1 cellular context compared by ENCODE assay signal in the genomic region with DNA sequence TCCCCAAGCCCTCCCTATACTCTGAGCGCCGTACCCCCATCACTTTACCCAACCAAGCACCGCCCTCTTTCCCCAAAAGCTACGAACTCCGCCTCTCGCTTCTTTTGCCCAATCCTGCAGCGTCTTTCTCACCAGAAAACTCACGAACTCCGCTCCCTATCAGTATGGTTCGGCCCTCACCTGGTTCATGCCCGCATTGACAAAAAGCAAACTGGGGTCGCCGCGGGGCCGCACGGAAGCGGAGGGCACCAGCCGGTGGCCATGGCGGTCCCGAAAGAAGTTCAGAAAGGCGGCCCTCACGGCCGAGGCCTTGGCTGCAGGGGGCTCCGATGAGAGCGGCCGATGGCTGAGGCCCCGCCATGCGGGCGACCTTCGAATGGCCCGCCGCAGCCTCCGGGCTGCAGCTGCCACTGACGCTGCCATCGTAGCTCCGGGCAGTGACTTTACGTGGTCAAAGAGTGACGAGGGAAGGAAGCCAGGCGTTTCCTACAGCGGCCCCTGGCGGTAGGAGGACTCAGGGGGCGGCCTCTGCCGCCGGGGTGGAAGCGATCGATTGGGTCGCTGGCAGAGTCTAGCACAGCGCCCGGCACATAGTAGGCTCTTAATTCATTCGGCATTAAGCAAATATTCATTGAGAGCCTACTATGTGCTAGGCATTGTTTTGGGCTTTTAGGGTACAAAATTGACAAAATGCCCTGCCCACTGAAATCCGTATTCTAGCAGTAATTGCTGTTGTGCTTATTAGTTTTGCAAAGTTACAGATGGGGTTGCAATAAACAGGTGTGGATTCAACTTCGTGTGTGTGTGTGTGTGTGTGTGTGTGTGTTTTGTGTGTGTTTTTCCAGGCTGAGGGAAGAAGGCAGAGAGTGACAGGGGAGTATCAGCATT.
TF ChIP-seq lines count a peak whose summit lies in the region.

TSS of gene AARS2 (minus strand) at position 447 of the 888 bp plus-strand sequence. CDS start at position 423, 24 bp downstream.

TF ChIP-seq in HepG2, 621 proteins besides CTCF, POLR2A, EP300 and RAD21 (continued from another document and continues in another):
- TF ChIP-seq, protein P1, sequence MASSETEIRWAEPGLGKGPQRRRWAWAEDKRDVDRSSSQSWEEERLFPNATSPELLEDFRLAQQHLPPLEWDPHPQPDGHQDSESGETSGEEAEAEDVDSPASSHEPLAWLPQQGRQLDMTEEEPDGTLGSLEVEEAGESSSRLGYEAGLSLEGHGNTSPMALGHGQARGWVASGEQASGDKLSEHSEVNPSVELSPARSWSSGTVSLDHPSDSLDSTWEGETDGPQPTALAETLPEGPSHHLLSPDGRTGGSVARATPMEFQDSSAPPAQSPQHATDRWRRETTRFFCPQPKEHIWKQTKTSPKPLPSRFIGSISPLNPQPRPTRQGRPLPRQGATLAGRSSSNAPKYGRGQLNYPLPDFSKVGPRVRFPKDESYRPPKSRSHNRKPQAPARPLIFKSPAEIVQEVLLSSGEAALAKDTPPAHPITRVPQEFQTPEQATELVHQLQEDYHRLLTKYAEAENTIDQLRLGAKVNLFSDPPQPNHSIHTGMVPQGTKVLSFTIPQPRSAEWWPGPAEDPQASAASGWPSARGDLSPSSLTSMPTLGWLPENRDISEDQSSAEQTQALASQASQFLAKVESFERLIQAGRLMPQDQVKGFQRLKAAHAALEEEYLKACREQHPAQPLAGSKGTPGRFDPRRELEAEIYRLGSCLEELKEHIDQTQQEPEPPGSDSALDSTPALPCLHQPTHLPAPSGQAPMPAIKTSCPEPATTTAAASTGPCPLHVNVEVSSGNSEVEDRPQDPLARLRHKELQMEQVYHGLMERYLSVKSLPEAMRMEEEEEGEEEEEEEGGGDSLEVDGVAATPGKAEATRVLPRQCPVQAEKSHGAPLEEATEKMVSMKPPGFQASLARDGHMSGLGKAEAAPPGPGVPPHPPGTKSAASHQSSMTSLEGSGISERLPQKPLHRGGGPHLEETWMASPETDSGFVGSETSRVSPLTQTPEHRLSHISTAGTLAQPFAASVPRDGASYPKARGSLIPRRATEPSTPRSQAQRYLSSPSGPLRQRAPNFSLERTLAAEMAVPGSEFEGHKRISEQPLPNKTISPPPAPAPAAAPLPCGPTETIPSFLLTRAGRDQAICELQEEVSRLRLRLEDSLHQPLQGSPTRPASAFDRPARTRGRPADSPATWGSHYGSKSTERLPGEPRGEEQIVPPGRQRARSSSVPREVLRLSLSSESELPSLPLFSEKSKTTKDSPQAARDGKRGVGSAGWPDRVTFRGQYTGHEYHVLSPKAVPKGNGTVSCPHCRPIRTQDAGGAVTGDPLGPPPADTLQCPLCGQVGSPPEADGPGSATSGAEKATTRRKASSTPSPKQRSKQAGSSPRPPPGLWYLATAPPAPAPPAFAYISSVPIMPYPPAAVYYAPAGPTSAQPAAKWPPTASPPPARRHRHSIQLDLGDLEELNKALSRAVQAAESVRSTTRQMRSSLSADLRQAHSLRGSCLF (CRISPR knock-in tag; IDR thresholded peaks at IDR 0.05; ENCODE audit: borderline replicate concordance): peak; percentile 78; the same call in 1 of the 2 replicates
- TF ChIP-seq U2AF2 (IDR thresholded peaks at IDR 0.05; ENCODE audit: low read depth, low read length) (no peak), ZNF33A (CRISPR knock-in tag; IDR thresholded peaks at IDR 0.05; ENCODE audit: borderline replicate concordance) (peak; percentile 74; the same call in 1 of the 2 replicates), SNRNP70 (IDR thresholded peaks at IDR 0.05; ENCODE audit: low read depth, low read length) (no peak), ZNF446 (CRISPR knock-in tag; IDR thresholded peaks at IDR 0.05) (peak; percentile 74; the same call in 1 of the 2 replicates), ZNF775 (CRISPR knock-in tag; IDR thresholded peaks at IDR 0.05; ENCODE audit: borderline replicate concordance) (peak; percentile 73; the same call in 1 of the 2 replicates), ZBTB44 (CRISPR knock-in tag; IDR thresholded peaks at IDR 0.05) (peak; percentile 90; the same call in 1 of the 2 replicates), ZNF720 (CRISPR knock-in tag; IDR thresholded peaks at IDR 0.05) (no peak), ZNF556 (CRISPR knock-in tag; IDR thresholded peaks at IDR 0.05; ENCODE audit: borderline replicate concordance) (peak; percentile 99), PBX2 (CRISPR knock-in tag; IDR thresholded peaks at IDR 0.05) (0 out of 2 replicates have a peak, but pooled peaks have one; percentile 4), NRL (CRISPR knock-in tag; IDR thresholded peaks at IDR 0.05; ENCODE audit: borderline replicate concordance) (peak; percentile 97), MTA3 (CRISPR knock-in tag; IDR thresholded peaks at IDR 0.05) (no peak), ZNF746 (CRISPR knock-in tag; IDR thresholded peaks at IDR 0.05) (peak; percentile 91; the same call in 1 of the 2 replicates), ZNF616 (CRISPR knock-in tag; IDR thresholded peaks at IDR 0.05; ENCODE audit: low read depth) (no peak), ZNF878 (CRISPR knock-in tag; IDR thresholded peaks at IDR 0.05) (peak; percentile 88), KAT8 (CRISPR knock-in tag; IDR thresholded peaks at IDR 0.05) (peak; percentile 98), RFX1 (IDR thresholded peaks at IDR 0.05) (no peak), HNRNPL (IDR thresholded peaks at IDR 0.05; ENCODE audit: low read depth, low read length) (peak; percentile 74; the same call in 1 of the 2 replicates), DPF2 (CRISPR knock-in tag; IDR thresholded peaks at IDR 0.05; ENCODE audit: borderline replicate concordance, low read depth) (no peak), KMT2B (CRISPR knock-in tag; IDR thresholded peaks at IDR 0.05) (peak; percentile 98), CHCHD3 (CRISPR knock-in tag; IDR thresholded peaks at IDR 0.05) (peak; percentile 51; the same call in 1 of the 2 replicates), SNAPC5 (CRISPR knock-in tag; IDR thresholded peaks at IDR 0.05; ENCODE audit: borderline replicate concordance) (no peak), NR1H2 (CRISPR knock-in tag; IDR thresholded peaks at IDR 0.05; ENCODE audit: borderline replicate concordance, low read depth) (no peak), MEF2D (CRISPR knock-in tag; IDR thresholded peaks at IDR 0.05) (peak; percentile 97), HINFP (CRISPR knock-in tag; IDR thresholded peaks at IDR 0.05; ENCODE audit: low read depth) (peak; percentile 94), TRIM24 (CRISPR knock-in tag; IDR thresholded peaks at IDR 0.05) (no peak), ZNF274 (CRISPR knock-in tag; IDR thresholded peaks at IDR 0.05) (peak; percentile 97), SRSF4 (IDR thresholded peaks at IDR 0.05; ENCODE audit: low read depth, low read length, poor library complexity, severe bottlenecking) (no peak), SATB2 (CRISPR knock-in tag; IDR thresholded peaks at IDR 0.05) (no peak; the same call in 1 of the 2 replicates), ZNF326 (CRISPR knock-in tag; IDR thresholded peaks at IDR 0.05; ENCODE audit: borderline replicate concordance) (no peak), ZBTB2 (CRISPR knock-in tag; IDR thresholded peaks at IDR 0.05; ENCODE audit: low read depth) (peak; percentile 86), ZNF597 (CRISPR knock-in tag; IDR thresholded peaks at IDR 0.05) (no peak; the same call in 1 of the 2 replicates), ZNF678 (CRISPR knock-in tag; IDR thresholded peaks at IDR 0.05) (no peak), ZNF816 (CRISPR knock-in tag; IDR thresholded peaks at IDR 0.05; ENCODE audit: borderline replicate concordance) (0 out of 2 replicates have a peak, but pooled peaks have one; percentile 66)
- TF ChIP-seq, protein P2, sequence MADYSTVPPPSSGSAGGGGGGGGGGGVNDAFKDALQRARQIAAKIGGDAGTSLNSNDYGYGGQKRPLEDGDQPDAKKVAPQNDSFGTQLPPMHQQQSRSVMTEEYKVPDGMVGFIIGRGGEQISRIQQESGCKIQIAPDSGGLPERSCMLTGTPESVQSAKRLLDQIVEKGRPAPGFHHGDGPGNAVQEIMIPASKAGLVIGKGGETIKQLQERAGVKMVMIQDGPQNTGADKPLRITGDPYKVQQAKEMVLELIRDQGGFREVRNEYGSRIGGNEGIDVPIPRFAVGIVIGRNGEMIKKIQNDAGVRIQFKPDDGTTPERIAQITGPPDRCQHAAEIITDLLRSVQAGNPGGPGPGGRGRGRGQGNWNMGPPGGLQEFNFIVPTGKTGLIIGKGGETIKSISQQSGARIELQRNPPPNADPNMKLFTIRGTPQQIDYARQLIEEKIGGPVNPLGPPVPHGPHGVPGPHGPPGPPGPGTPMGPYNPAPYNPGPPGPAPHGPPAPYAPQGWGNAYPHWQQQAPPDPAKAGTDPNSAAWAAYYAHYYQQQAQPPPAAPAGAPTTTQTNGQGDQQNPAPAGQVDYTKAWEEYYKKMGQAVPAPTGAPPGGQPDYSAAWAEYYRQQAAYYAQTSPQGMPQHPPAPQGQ (CRISPR knock-in tag; IDR thresholded peaks at IDR 0.05; ENCODE audit: borderline replicate concordance): no peak
- TF ChIP-seq, protein P3, sequence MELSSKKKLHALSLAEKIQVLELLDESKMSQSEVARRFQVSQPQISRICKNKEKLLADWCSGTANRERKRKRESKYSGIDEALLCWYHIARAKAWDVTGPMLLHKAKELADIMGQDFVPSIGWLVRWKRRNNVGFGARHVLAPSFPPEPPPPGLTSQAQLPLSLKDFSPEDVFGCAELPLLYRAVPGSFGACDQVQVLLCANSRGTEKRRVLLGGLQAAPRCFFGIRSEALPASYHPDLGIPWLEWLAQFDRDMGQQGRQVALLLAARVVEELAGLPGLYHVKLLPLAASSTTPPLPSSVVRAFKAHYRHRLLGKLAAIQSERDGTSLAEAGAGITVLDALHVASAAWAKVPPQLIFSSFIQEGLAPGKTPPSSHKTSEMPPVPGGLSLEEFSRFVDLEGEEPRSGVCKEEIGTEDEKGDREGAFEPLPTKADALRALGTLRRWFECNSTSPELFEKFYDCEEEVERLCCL (CRISPR knock-in tag; IDR thresholded peaks at IDR 0.05; ENCODE audit: borderline replicate concordance): peak; percentile 80; the same call in 1 of the 2 replicates
- TF ChIP-seq, protein P4, sequence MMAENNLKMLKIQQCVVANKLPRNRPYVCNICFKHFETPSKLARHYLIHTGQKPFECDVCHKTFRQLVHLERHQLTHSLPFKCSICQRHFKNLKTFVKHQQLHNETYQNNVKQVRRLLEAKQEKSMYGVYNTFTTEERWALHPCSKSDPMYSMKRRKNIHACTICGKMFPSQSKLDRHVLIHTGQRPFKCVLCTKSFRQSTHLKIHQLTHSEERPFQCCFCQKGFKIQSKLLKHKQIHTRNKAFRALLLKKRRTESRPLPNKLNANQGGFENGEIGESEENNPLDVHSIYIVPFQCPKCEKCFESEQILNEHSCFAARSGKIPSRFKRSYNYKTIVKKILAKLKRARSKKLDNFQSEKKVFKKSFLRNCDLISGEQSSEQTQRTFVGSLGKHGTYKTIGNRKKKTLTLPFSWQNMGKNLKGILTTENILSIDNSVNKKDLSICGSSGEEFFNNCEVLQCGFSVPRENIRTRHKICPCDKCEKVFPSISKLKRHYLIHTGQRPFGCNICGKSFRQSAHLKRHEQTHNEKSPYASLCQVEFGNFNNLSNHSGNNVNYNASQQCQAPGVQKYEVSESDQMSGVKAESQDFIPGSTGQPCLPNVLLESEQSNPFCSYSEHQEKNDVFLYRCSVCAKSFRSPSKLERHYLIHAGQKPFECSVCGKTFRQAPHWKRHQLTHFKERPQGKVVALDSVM (CRISPR knock-in tag; IDR thresholded peaks at IDR 0.05): peak; percentile 70
